19 cellular contexts compared by ENCODE assay signal in the genomic region with DNA sequence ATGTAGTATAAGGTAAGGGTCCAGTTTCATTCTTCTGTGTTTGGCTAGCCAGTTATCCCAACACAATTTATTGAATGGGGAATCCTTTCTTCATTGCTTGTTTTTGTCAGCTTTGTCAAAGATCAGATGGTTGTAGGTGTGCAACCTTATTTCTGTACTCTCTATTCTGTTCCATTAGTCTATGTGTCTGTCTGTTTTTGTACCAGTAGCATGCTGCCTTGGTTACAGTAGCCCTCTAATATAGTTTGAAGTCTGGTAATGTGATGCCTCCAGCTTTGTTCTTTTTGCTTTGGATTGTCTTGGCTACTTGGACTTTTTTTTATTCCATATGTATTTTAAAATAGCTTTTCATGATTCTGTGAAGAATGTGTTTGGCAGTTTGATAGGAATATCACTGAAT.
DNase-seq lines count a peak whose midpoint lies in the region; ATAC-seq, FAIRE-seq and TF ChIP-seq lines count a peak whose summit lies in the region.
"Had no signal": no experiment of that assay in that cellular context is flagged by ENCODE, and none has a peak within 500 bp of the region (broad histone marks: within the 10 kb centered on the region; RNA-seq: fewer than 3 reads in every experiment).

No MANE protein-coding gene starts in this region.

- TF ChIP-seq POLR2A in breast epithelium (IDR thresholded peaks at IDR 0.05), result no peak
- TF ChIP-seq POLR2A in GM12878 (IDR thresholded peaks at IDR 0.05; ENCODE audit: low read depth, low read length), result no peak
- TF ChIP-seq POLR2A in spleen (IDR thresholded peaks at IDR 0.05), result no peak

- H3K36me3 Mint-ChIP-seq in type B pancreatic cell, result no peaks in the 10 kb centered on the region
- H3K36me3 Mint-ChIP-seq: CD4-positive, alpha-beta memory T cell had no signal

- H3K36me3 ChIP-seq in mammary epithelial cell (ENCODE audit: insufficient read depth, low read length), result no peaks in the 10 kb centered on the region
- H3K36me3 ChIP-seq in breast epithelium, result no peaks in the 10 kb centered on the region
- no peaks in the 10 kb centered on the region for H3K36me3 ChIP-seq in GM12878 (ENCODE audit: control insufficient read depth in 2 of 2, insufficient read depth in 2 of 2, low read length in 1 of 2)
- H3K36me3 ChIP-seq in spleen, result no peaks in the 10 kb centered on the region

- no peaks in the 10 kb centered on the region for H4K20me1 ChIP-seq in mammary epithelial cell (ENCODE audit: insufficient read depth, low read length)
- H4K20me1 ChIP-seq in GM12878 (ENCODE audit: control insufficient read depth, insufficient read depth), result no peaks in the 10 kb centered on the region

- H3K27me3 Mint-ChIP-seq in type B pancreatic cell, result no peaks in the 10 kb centered on the region

- FAIRE-seq in GM12878 (lab: Jason Lieb, UNC), result no peak
- FAIRE-seq: GM12892, GM19239, H1 had no signal

- peak; percentile 56 for ATAC-seq in GM12878

- H3K9ac ChIP-seq in mammary epithelial cell (ENCODE audit: insufficient read depth, low read length), result no peak overlapping the region
- no peak overlapping the region for H3K9ac ChIP-seq in GM12878 (ENCODE audit: control insufficient read depth, insufficient read depth, low read length)
- H3K9ac ChIP-seq: GM23248 had no signal

- CTCF ChIA-PET in mammary epithelial cell (lab: Charles Lee; ENCODE audit: low non-redundant PET) (no interaction called here), GM12878 (lab: Yijun Ruan, JAX) (interaction anchor here (0.7 kb wide), 1 partner anchor 14 kb away, joined by 3 read pairs; no protein-coding TSS in a partner anchor)

- H3K27me3 ChIP-seq in mammary epithelial cell (ENCODE audit: insufficient read depth, low read length), result no peaks in the 10 kb centered on the region
- no peaks in the 10 kb centered on the region for H3K27me3 ChIP-seq in breast epithelium
- no peaks in the 10 kb centered on the region for H3K27me3 ChIP-seq in GM12878 (replicated peaks in 1 of 2; ENCODE audit: control insufficient read depth in 2 of 2, insufficient read depth in 2 of 2, low read length in 1 of 2)
- no peaks in the 10 kb centered on the region for H3K27me3 ChIP-seq in spleen (replicated peaks in 1 of 7)

- H2AFZ ChIP-seq in mammary epithelial cell (ENCODE audit: low read depth, low read length) (peak overlapping the region; percentile 42), GM12878 (ENCODE audit: control insufficient read depth, low read depth, low read length) (no peak overlapping the region)
- H2AFZ ChIP-seq: GM23248 had no signal

- dilution Hi-C loops in mammary epithelial cell (cut with HindIII; ENCODE audit: low sequenced_read_pairs), result no loop called here

- peak overlapping the region; percentile 10 for H3K27ac Mint-ChIP-seq in type B pancreatic cell
- H3K27ac Mint-ChIP-seq: CD4-positive, alpha-beta memory T cell had no signal

- H3K79me2 ChIP-seq in mammary epithelial cell (ENCODE audit: insufficient read depth, low read length) (no peaks in the 10 kb centered on the region), GM12878 (ENCODE audit: control insufficient read depth, insufficient read depth, low read length) (no peaks in the 10 kb centered on the region)

- H3K4me3 ChIP-seq in mammary epithelial cell (replicated peaks in 1 of 3; ENCODE audit: insufficient read depth in 1 of 3, low read depth in 2 of 3, low read length in 3 of 3), result no peak overlapping the region
- no peak overlapping the region for H3K4me3 ChIP-seq in breast epithelium
- H3K4me3 ChIP-seq in GM12878, result no peak overlapping the region
- no peak overlapping the region for H3K4me3 ChIP-seq in spleen
- H3K4me3 ChIP-seq: GM23248 had no signal

- RAD21 ChIA-PET in GM12878 (lab: Charles Lee; ENCODE audit: unreplicated experiment), result no interaction called here

- H3K27ac ChIP-seq in mammary epithelial cell (ENCODE audit: insufficient read depth, low read depth, low read length) (peak overlapping the region; percentile 28), breast epithelium (no peak overlapping the region), GM12878 (ENCODE audit: control insufficient read depth, insufficient read depth) (no peak overlapping the region), spleen (no peak overlapping the region)
- H3K27ac ChIP-seq: GM23248 had no signal

- SMC1A ChIA-PET in GM12878 (lab: Charles Lee; ENCODE audit: uncharacterized antibody, unreplicated experiment), result interaction anchor here (1.2 kb wide), 1 partner anchor 10 kb away, joined by 3 read pairs; no protein-coding TSS in a partner anchor

- POLR2A ChIA-PET in GM12878 (lab: Charles Lee), result no interaction called here

- BruUV-seq in mammary epithelial cell (replicated peaks; lab: Mats Ljungman, UMichigan), result no TSS peak
- no TSS peak for BruUV-seq in GM12878 (replicated peaks; lab: Mats Ljungman, UMichigan)

- TF ChIP-seq RAD21 in GM12878 (IDR thresholded peaks at IDR 0.05; ENCODE audit: insufficient read depth, low read depth, low read length), result no peak

- H3K4me2 ChIP-seq in mammary epithelial cell (ENCODE audit: insufficient read depth, low read depth, low read length) (no peak overlapping the region), GM12878 (ENCODE audit: control insufficient read depth, insufficient read depth) (no peak overlapping the region)

- H3K4me1 Mint-ChIP-seq in type B pancreatic cell (ENCODE audit: unreplicated experiment), result no peaks in the 10 kb centered on the region
- H3K4me1 Mint-ChIP-seq: CD4-positive, alpha-beta memory T cell had no signal

- no peak for DNase-seq in mammary epithelial cell
- no peak for DNase-seq in breast epithelium (ENCODE audit: low spot score in 2 of 2)
- no peak for DNase-seq in GM12878 (ENCODE audit: low read depth, low spot score)
- no peak for DNase-seq in type B pancreatic cell (ENCODE audit: extremely low spot score, unreplicated experiment)
- no peak for DNase-seq in spleen
- no peak for DNase-seq in NOMO-1 treated with DMSO at 0.1 percent for 48 hours (lab: John Stamatoyannopoulos, UW; ENCODE audit: unreplicated experiment)
- DNase-seq: C1 segment of cervical spinal cord; Calu3; CD4-positive, alpha-beta memory T cell; COR-L47; DMS53; DMS79 treated with DMSO at 0.1 percent for 48 hours; GF-D8; GM23248; H7; HCEC 1CT had no signal

- H3K4me1 ChIP-seq in mammary epithelial cell (ENCODE audit: insufficient read depth, low read length) (peaks cover 7% of the 10 kb centered on the region), breast epithelium (no peaks in the 10 kb centered on the region), GM12878 (ENCODE audit: control insufficient read depth, insufficient read depth, low read length) (no peaks in the 10 kb centered on the region), spleen (no peaks in the 10 kb centered on the region)

- peaks cover 4% of the 10 kb centered on the region for H3K9me3 Mint-ChIP-seq in type B pancreatic cell

- TF ChIP-seq CTCF in mammary epithelial cell (conservative IDR thresholded peaks at IDR 0.05 in 1 of 2, IDR thresholded peaks at IDR 0.05 in 1 of 2; ENCODE audit: extremely low read depth in 1 of 2, insufficient read depth in 1 of 2, low read depth in 1 of 2, low read length in 2 of 2), result no peak
- TF ChIP-seq CTCF in breast epithelium (IDR thresholded peaks at IDR 0.05), result no peak
- TF ChIP-seq CTCF in GM12878 (IDR thresholded peaks at IDR 0.05 in 2 of 3, conservative IDR thresholded peaks at IDR 0.05 in 1 of 3; ENCODE audit: control insufficient read depth in 2 of 3, extremely low read depth in 1 of 3, insufficient read depth in 1 of 3, low read depth in 3 of 3, low read length in 3 of 3), result no peak
- no peak for TF ChIP-seq CTCF in type B pancreatic cell (conservative IDR thresholded peaks at IDR 0.05)
- TF ChIP-seq CTCF in spleen (IDR thresholded peaks at IDR 0.05 in 8 of 11, conservative IDR thresholded peaks at IDR 0.05 in 3 of 11), result no peak

- H3K9me3 ChIP-seq in mammary epithelial cell (replicated peaks; ENCODE audit: insufficient read depth, low read length) (no peaks in the 10 kb centered on the region), breast epithelium (no peaks in the 10 kb centered on the region), GM12878 (replicated peaks; ENCODE audit: control insufficient read depth, insufficient read depth, low read length) (no peaks in the 10 kb centered on the region), spleen (peaks cover 0 to 16% (median 6%) of the 10 kb centered on the region in 8 donors)

- intact Hi-C loops in mammary epithelial cell (cut with micrococcal nuclease) (no loop called here), breast epithelium (cut with DNase I; ENCODE audit: low total_unique reads) (no loop called here), GM12878 (cut with micrococcal nuclease; ENCODE audit: unreplicated experiment) (no loop called here), spleen (cut with DNase I; ENCODE audit: low total_unique reads) (no loop called here)

- no peak overlapping the region for H3K4me3 Mint-ChIP-seq in type B pancreatic cell
- H3K4me3 Mint-ChIP-seq: CD4-positive, alpha-beta memory T cell had no signal

- TF ChIP-seq EP300 in GM12878 (IDR thresholded peaks at IDR 0.05; ENCODE audit: borderline replicate concordance in 1 of 2, control insufficient read depth in 1 of 2, low read depth in 2 of 2, low read length in 2 of 2), result no peak

- in situ Hi-C loops in mammary epithelial cell (cut with MboI; ENCODE audit: low sequenced_read_pairs in 2 of 2) (no loop called here), GM12878 (cut with MboI) (no loop called here)

TF ChIP-seq in GM12878, 131 proteins besides CTCF, POLR2A, EP300 and RAD21 (continues in another document):
- no peak for TF ChIP-seq MEF2B (IDR thresholded peaks at IDR 0.05; ENCODE audit: partially characterized antibody, poor library complexity, severe bottlenecking)
- TF ChIP-seq, protein P1, sequence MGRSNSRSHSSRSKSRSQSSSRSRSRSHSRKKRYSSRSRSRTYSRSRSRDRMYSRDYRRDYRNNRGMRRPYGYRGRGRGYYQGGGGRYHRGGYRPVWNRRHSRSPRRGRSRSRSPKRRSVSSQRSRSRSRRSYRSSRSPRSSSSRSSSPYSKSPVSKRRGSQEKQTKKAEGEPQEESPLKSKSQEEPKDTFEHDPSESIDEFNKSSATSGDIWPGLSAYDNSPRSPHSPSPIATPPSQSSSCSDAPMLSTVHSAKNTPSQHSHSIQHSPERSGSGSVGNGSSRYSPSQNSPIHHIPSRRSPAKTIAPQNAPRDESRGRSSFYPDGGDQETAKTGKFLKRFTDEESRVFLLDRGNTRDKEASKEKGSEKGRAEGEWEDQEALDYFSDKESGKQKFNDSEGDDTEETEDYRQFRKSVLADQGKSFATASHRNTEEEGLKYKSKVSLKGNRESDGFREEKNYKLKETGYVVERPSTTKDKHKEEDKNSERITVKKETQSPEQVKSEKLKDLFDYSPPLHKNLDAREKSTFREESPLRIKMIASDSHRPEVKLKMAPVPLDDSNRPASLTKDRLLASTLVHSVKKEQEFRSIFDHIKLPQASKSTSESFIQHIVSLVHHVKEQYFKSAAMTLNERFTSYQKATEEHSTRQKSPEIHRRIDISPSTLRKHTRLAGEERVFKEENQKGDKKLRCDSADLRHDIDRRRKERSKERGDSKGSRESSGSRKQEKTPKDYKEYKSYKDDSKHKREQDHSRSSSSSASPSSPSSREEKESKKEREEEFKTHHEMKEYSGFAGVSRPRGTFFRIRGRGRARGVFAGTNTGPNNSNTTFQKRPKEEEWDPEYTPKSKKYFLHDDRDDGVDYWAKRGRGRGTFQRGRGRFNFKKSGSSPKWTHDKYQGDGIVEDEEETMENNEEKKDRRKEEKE (IDR thresholded peaks at IDR 0.05), result no peak
- no peak for TF ChIP-seq BHLHE40 (IDR thresholded peaks at IDR 0.05; ENCODE audit: borderline replicate concordance in 1 of 2, low read depth in 2 of 2, low read length in 1 of 2)
- TF ChIP-seq IKZF2 (IDR thresholded peaks at IDR 0.05), result no peak
